In genomic region chr2:126543081-126543480, GRCh38 we compare ENCODE assay signal across 1 cellular context.
TF ChIP-seq lines count a peak whose summit lies in the region.

No MANE protein-coding gene starts in this region.

TF ChIP-seq in GM23338, 12 proteins besides CTCF, POLR2A, EP300 and RAD21 (continued from another document):
- TF ChIP-seq, protein P1, sequence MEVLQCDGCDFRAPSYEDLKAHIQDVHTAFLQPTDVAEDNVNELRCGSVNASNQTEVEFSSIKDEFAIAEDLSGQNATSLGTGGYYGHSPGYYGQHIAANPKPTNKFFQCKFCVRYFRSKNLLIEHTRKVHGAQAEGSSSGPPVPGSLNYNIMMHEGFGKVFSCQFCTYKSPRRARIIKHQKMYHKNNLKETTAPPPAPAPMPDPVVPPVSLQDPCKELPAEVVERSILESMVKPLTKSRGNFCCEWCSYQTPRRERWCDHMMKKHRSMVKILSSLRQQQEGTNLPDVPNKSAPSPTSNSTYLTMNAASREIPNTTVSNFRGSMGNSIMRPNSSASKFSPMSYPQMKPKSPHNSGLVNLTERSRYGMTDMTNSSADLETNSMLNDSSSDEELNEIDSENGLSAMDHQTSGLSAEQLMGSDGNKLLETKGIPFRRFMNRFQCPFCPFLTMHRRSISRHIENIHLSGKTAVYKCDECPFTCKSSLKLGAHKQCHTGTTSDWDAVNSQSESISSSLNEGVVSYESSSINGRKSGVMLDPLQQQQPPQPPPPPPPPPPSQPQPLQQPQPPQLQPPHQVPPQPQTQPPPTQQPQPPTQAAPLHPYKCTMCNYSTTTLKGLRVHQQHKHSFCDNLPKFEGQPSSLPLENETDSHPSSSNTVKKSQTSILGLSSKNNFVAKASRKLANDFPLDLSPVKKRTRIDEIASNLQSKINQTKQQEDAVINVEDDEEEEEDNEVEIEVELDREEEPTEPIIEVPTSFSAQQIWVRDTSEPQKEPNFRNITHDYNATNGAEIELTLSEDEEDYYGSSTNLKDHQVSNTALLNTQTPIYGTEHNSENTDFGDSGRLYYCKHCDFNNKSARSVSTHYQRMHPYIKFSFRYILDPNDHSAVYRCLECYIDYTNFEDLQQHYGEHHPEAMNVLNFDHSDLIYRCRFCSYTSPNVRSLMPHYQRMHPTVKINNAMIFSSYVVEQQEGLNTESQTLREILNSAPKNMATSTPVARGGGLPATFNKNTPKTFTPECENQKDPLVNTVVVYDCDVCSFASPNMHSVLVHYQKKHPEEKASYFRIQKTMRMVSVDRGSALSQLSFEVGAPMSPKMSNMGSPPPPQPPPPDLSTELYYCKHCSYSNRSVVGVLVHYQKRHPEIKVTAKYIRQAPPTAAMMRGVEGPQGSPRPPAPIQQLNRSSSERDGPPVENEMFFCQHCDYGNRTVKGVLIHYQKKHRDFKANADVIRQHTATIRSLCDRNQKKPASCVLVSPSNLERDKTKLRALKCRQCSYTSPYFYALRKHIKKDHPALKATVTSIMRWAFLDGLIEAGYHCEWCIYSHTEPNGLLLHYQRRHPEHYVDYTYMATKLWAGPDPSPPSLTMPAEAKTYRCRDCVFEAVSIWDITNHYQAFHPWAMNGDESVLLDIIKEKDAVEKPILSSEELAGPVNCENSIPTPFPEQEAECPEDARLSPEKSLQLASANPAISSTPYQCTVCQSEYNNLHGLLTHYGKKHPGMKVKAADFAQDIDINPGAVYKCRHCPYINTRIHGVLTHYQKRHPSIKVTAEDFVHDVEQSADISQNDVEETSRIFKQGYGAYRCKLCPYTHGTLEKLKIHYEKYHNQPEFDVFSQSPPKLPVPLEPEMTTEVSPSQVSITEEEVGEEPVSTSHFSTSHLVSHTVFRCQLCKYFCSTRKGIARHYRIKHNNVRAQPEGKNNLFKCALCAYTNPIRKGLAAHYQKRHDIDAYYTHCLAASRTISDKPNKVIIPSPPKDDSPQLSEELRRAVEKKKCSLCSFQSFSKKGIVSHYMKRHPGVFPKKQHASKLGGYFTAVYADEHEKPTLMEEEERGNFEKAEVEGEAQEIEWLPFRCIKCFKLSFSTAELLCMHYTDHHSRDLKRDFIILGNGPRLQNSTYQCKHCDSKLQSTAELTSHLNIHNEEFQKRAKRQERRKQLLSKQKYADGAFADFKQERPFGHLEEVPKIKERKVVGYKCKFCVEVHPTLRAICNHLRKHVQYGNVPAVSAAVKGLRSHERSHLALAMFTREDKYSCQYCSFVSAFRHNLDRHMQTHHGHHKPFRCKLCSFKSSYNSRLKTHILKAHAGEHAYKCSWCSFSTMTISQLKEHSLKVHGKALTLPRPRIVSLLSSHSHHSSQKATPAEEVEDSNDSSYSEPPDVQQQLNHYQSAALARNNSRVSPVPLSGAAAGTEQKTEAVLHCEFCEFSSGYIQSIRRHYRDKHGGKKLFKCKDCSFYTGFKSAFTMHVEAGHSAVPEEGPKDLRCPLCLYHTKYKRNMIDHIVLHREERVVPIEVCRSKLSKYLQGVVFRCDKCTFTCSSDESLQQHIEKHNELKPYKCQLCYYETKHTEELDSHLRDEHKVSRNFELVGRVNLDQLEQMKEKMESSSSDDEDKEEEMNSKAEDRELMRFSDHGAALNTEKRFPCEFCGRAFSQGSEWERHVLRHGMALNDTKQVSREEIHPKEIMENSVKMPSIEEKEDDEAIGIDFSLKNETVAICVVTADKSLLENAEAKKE (CRISPR knock-in tag; IDR thresholded peaks at IDR 0.05) = no peak
- no peak for TF ChIP-seq EZH2phosphoT487 (IDR thresholded peaks at IDR 0.05; ENCODE audit: unreplicated experiment)
- TF ChIP-seq, protein P2, sequence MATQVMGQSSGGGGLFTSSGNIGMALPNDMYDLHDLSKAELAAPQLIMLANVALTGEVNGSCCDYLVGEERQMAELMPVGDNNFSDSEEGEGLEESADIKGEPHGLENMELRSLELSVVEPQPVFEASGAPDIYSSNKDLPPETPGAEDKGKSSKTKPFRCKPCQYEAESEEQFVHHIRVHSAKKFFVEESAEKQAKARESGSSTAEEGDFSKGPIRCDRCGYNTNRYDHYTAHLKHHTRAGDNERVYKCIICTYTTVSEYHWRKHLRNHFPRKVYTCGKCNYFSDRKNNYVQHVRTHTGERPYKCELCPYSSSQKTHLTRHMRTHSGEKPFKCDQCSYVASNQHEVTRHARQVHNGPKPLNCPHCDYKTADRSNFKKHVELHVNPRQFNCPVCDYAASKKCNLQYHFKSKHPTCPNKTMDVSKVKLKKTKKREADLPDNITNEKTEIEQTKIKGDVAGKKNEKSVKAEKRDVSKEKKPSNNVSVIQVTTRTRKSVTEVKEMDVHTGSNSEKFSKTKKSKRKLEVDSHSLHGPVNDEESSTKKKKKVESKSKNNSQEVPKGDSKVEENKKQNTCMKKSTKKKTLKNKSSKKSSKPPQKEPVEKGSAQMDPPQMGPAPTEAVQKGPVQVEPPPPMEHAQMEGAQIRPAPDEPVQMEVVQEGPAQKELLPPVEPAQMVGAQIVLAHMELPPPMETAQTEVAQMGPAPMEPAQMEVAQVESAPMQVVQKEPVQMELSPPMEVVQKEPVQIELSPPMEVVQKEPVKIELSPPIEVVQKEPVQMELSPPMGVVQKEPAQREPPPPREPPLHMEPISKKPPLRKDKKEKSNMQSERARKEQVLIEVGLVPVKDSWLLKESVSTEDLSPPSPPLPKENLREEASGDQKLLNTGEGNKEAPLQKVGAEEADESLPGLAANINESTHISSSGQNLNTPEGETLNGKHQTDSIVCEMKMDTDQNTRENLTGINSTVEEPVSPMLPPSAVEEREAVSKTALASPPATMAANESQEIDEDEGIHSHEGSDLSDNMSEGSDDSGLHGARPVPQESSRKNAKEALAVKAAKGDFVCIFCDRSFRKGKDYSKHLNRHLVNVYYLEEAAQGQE (IDR thresholded peaks at IDR 0.05; ENCODE audit: unreplicated experiment) = no peak
- no peak for TF ChIP-seq CREB1 (CRISPR knock-in tag; IDR thresholded peaks at IDR 0.05; ENCODE audit: low read depth)
TF ChIP-seq in GM23338: peak in this region for 0.
